ENCODE assay signal across 8 cellular contexts in the genomic region with DNA sequence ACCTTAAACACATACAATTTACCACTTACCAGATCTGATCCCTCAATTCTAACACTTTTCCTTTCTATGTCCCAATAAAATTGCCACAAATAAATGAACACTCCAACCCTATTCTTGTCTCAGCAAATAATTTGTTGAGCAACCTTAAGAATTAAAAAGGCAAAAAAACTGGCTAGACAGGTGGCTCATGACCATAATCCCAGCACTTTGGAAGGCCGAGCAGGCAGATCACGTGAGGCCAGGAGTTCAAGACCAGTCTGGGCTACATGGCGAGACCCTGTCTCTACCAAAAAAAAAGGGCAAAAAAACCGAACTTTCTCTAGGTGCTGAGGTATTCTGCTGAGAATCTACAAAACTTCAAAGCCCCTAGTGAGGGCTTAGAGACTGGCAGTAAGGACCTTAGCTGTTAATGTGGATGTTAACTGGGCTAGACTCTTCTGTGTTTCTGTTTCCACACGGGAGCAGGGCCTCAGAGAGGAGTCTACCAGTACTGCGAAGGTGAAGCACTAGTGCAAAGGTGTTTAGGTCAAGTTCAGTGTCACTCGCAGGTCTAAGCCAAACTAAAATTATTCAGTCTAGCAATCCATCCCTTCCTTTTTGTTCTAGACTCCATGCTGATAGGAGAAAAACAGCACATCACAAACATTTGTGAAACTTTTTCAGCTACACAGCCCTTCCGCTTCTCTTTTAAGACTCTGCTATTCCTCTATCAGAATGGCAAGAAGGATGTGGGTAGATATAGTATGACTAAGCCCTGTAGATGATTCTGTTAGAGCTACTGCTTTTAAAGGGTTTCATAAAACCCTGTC. TPM values are rescaled to one million over a fixed set of nuclear protein-coding genes. Genes with fewer than 3 reads are reported as not detected.
DNase-seq lines count a peak whose midpoint lies in the region; ATAC-seq and TF ChIP-seq lines count a peak whose summit lies in the region.

No MANE protein-coding gene starts in this region.

- no peaks in the 10 kb centered on the region for H3K27me3 Mint-ChIP-seq in IgD-negative memory B cell
- H3K27me3 Mint-ChIP-seq in effector memory CD8-positive, alpha-beta T cell: no peaks in the 10 kb centered on the region

- peaks cover 68 to 76% (median 75%) of the 10 kb centered on the region in 11 experiments for H4K20me1 ChIP-seq in BLaER1 treated with 17β-estradiol and CSF1 and Interleukin-3, amounts not matched to agents 10 nM and 100 nM

- DNase-seq in effector memory CD8-positive, alpha-beta T cell: no peak
- DNase-seq in suprapubic skin (ENCODE audit: low spot score in 2 of 2): no peak
- DNase-seq in NCI-H2171 treated with DMSO at 0.1 percent for 48 hours (lab: John Stamatoyannopoulos, UW): no peak
- no peak for DNase-seq in Right ventricle myocardium superior
- no peak for DNase-seq in HPDE6-E6E7 (ENCODE audit: extremely low spot score)

- H3K27me3 ChIP-seq in BLaER1 treated with 17β-estradiol and CSF1 and Interleukin-3, amounts not matched to agents 10 nM and 100 nM: no peaks in the 10 kb centered on the region
- no peaks in the 10 kb centered on the region for H3K27me3 ChIP-seq in suprapubic skin

- H3K27ac Mint-ChIP-seq in IgD-negative memory B cell: peak overlapping the region; percentile 65 to 80 (median 71)
- peak overlapping the region; percentile 84 to 85 for H3K27ac Mint-ChIP-seq in effector memory CD8-positive, alpha-beta T cell

- TF ChIP-seq CTCF in suprapubic skin (IDR thresholded peaks at IDR 0.05): no peak

- peak overlapping the region; percentile 66 to 83 (median 74) for H3K4me3 Mint-ChIP-seq in IgD-negative memory B cell
- peak overlapping the region; percentile 97 to 98 for H3K4me3 Mint-ChIP-seq in effector memory CD8-positive, alpha-beta T cell

- H3K4me1 ChIP-seq in BLaER1 treated with 17β-estradiol and CSF1 and Interleukin-3, amounts not matched to agents 10 nM and 100 nM: peaks cover 54 to 69% (median 59%) of the 10 kb centered on the region in 10 experiments
- peaks cover 56% of the 10 kb centered on the region for H3K4me1 ChIP-seq in suprapubic skin

- H3K27ac ChIP-seq in BLaER1 treated with 17β-estradiol and CSF1 and Interleukin-3, amounts not matched to agents 10 nM and 100 nM: peak overlapping the region in 9 of 11 experiments; percentile 6 to 97 (median 90); a peak in 16 of 22 replicates
- H3K27ac ChIP-seq in suprapubic skin: peak overlapping the region; percentile 23

- intact Hi-C loops in Right ventricle myocardium superior (cut with DNase I): no loop called here

- peaks cover 24 to 44% (median 35%) of the 10 kb centered on the region in 11 experiments for H3K36me3 ChIP-seq in BLaER1 treated with 17β-estradiol and CSF1 and Interleukin-3, amounts not matched to agents 10 nM and 100 nM
- H3K36me3 ChIP-seq in suprapubic skin: peaks cover 5% of the 10 kb centered on the region

- ATAC-seq in GM19452 (IDR thresholded peaks at IDR 0.05; ENCODE audit: unreplicated experiment) (peak; percentile 70), Right ventricle myocardium superior (ENCODE audit: poor library complexity) (no peak)
- ATAC-seq in effector memory CD8-positive, alpha-beta T cell (replicated peaks): peak; percentile 71

- no peaks in the 10 kb centered on the region for H3K36me3 Mint-ChIP-seq in IgD-negative memory B cell
- H3K36me3 Mint-ChIP-seq in effector memory CD8-positive, alpha-beta T cell (ENCODE audit: insufficient read depth): peaks cover 38% of the 10 kb centered on the region

- H3K9ac ChIP-seq in BLaER1 treated with 17β-estradiol and CSF1 and Interleukin-3, amounts not matched to agents 10 nM and 100 nM: peak overlapping the region; percentile 45 to 99 (median 95); a peak in 20 of 22 replicates

- H3K9me3 ChIP-seq in BLaER1 treated with 17β-estradiol and CSF1 and Interleukin-3, amounts not matched to agents 10 nM and 100 nM (replicated peaks in 1 of 11): no peaks in the 10 kb centered on the region
- H3K9me3 ChIP-seq in suprapubic skin: no peaks in the 10 kb centered on the region

- H3K4me3 ChIP-seq in BLaER1 treated with 17β-estradiol and CSF1 and Interleukin-3, amounts not matched to agents 10 nM and 100 nM: peak overlapping the region in 6 of 10 experiments; percentile 13 to 90 (median 82); a peak in 10 of 20 replicates
- peak overlapping the region; percentile 98 for H3K4me3 ChIP-seq in suprapubic skin

- peaks cover 44 to 54% (median 53%) of the 10 kb centered on the region in 3 donors for H3K4me1 Mint-ChIP-seq in IgD-negative memory B cell
- H3K4me1 Mint-ChIP-seq in effector memory CD8-positive, alpha-beta T cell (ENCODE audit: low read depth in 2 of 2): peaks cover 54 to 68% of the 10 kb centered on the region in 2 donors

- no peak for TF ChIP-seq EP300 in suprapubic skin (IDR thresholded peaks at IDR 0.05)

- 53% methylated on average over 8 of the region's 8 CpGs for WGBS in suprapubic skin

- H3K4me2 ChIP-seq in BLaER1 treated with 17β-estradiol and CSF1 and Interleukin-3, amounts not matched to agents 10 nM and 100 nM: peak overlapping the region; percentile 93 to 100 (median 97)

- no peak for TF ChIP-seq POLR2A in suprapubic skin (IDR thresholded peaks at IDR 0.05)

- no peaks in the 10 kb centered on the region for H3K9me3 Mint-ChIP-seq in IgD-negative memory B cell
- no peaks in the 10 kb centered on the region for H3K9me3 Mint-ChIP-seq in effector memory CD8-positive, alpha-beta T cell

RNA-seq across cellular contexts. Expression of a gene that starts 2.6 kb away (rescaled TPM):
- 13.6 TPM for polyA plus RNA-seq in IgD-negative memory B cell
- total RNA-seq in suprapubic skin (10 to 100 TPM; 18.1 to 25.0 (median 20.6) TPM), Right ventricle myocardium superior (24.8 TPM)

RNA-seq across cellular contexts. Expression of a gene that starts 2.6 kb away (rescaled TPM):
- polyA plus RNA-seq in IgD-negative memory B cell: 6.9 TPM
- total RNA-seq in suprapubic skin: 10 to 100 TPM; 10.5 to 11.6 (median 10.7) TPM
- 2.8 TPM for total RNA-seq in Right ventricle myocardium superior

RNA-seq across cellular contexts. Expression of a gene that starts 16.3 kb away (rescaled TPM):
- polyA plus RNA-seq in IgD-negative memory B cell: 0.45 TPM
- total RNA-seq in suprapubic skin (1 to 10 TPM; 4.8 to 9.3 (median 6.7) TPM), Right ventricle myocardium superior (18.3 TPM)

RNA-seq across cellular contexts. Expression of a gene that starts 47.5 kb away (rescaled TPM):
- 52.1 TPM for polyA plus RNA-seq in IgD-negative memory B cell
- total RNA-seq in suprapubic skin (100 to 1,000 TPM in 1 of 4 donors, 10 to 100 TPM in 3; 50.0 to 169 (median 55.6) TPM), Right ventricle myocardium superior (36.4 TPM)

RNA-seq across cellular contexts. Expression of a gene that starts 52.3 kb away (rescaled TPM):
- polyA plus RNA-seq in IgD-negative memory B cell: 49.3 TPM
- total RNA-seq in suprapubic skin: 10 to 100 TPM; 40.5 to 72.4 (median 53.6) TPM
- total RNA-seq in Right ventricle myocardium superior: 19.0 TPM
